In genomic region chr1:96872757-96873156, GRCh38 we compare ENCODE assay signal across 16 cellular contexts.
"Had no signal": no experiment of that assay in that cellular context is flagged by ENCODE, and none has a peak within 500 bp of the region (broad histone marks: within the 10 kb centered on the region; RNA-seq: fewer than 3 reads in every experiment).

No MANE protein-coding gene starts in this region.

- H3K4me1 ChIP-seq: breast epithelium, left lung, parathyroid adenoma had no signal

- H2AFZ ChIP-seq: parathyroid adenoma had no signal

- H3K79me2 ChIP-seq: parathyroid adenoma had no signal

- H3K27ac Mint-ChIP-seq: activated CD4-positive, alpha-beta T cell treated with anti-CD3 and anti-CD28 coated beads, Interleukin-2, amount 10 ng/mL, durations not matched to agents 7 days and 5 days; activated T-helper 1 cell treated with anti-CD3 and anti-CD28 coated beads, Interleukin-12 subunit alpha, Interleukin-12 subunit beta, Interleukin-2, Interleukin-4 antibody, amounts not matched to agents 30 ng/mL and 10 ng/mL and 1 ng/mL, durations not matched to agents 14 hours and 24 hours and 36 hours; naive thymus-derived CD4-positive, alpha-beta T cell had no signal

- H3K4me3 Mint-ChIP-seq: activated CD4-positive, alpha-beta T cell treated with anti-CD3 and anti-CD28 coated beads, Interleukin-2, amount 10 ng/mL, durations not matched to agents 7 days and 5 days; activated T-helper 1 cell treated with anti-CD3 and anti-CD28 coated beads, Interleukin-12 subunit alpha, Interleukin-12 subunit beta, Interleukin-2, Interleukin-4 antibody, amounts not matched to agents 30 ng/mL and 10 ng/mL and 1 ng/mL, durations not matched to agents 14 hours and 24 hours and 36 hours; naive thymus-derived CD4-positive, alpha-beta T cell had no signal

- H3K27me3 ChIP-seq: breast epithelium, left lung had no signal

- H3K4me3 ChIP-seq: breast epithelium, left lung, mucosa of descending colon, thoracic aorta had no signal

- DNase-seq: activated CD4-positive, alpha-beta T cell treated with anti-CD3 and anti-CD28 coated beads, Interleukin-2, amount 10 ng/mL, durations not matched to agents 7 days and 5 days; activated CD8-positive, alpha-beta memory T cell treated with anti-CD3 and anti-CD28 coated beads for 24 hours; activated naive CD4-positive, alpha-beta T cell; anterior cingulate cortex; dermis blood vessel endothelial cell; left lung; mucosa of descending colon; naive thymus-derived CD4-positive, alpha-beta T cell; stimulated activated CD4-positive, alpha-beta T cell treated with anti-CD3 and anti-CD28 coated beads, Interleukin-12 subunit alpha, Interleukin-12 subunit beta, amount 100 ng/mL, for 4 hours; stimulated activated CD4-positive, alpha-beta T cell treated with anti-CD3 and anti-CD28 coated beads, Interleukin-2, amount 100 ng/mL, for 24 hours had no signal

- FAIRE-seq: keratinocyte, TTC549 had no signal

- H3K27me3 Mint-ChIP-seq: activated CD4-positive, alpha-beta T cell treated with anti-CD3 and anti-CD28 coated beads, Interleukin-2, amount 10 ng/mL, durations not matched to agents 7 days and 5 days had no signal

- H3K9ac ChIP-seq: parathyroid adenoma had no signal

- H3K36me3 ChIP-seq: breast epithelium, left lung, thoracic aorta had no signal

- H3K27ac ChIP-seq: breast epithelium, left lung, parathyroid adenoma, thoracic aorta had no signal

- H3K4me1 Mint-ChIP-seq: activated CD4-positive, alpha-beta T cell treated with anti-CD3 and anti-CD28 coated beads, Interleukin-2, amount 10 ng/mL, durations not matched to agents 7 days and 5 days; naive thymus-derived CD4-positive, alpha-beta T cell had no signal
